Comparison of ENCODE assay signal across 26 cellular contexts in the genomic region with DNA sequence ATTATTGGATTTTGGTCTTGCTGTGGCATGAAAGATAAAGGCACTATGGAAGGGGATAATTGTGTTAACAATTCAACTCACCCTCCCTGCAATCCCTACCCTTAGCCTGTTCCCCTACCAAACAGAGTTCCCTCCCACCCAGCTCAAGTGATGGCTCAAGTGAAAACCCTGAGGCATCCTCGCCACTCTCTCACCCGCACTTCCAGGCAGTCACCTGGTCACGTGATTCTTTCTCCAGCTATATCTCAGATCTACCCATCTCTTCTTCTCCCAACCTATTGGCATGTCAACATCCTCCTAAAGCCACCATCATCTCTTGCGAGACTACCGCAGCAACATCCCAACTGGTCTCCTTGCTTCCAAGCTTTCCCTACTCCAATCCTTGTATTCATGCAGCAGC.
"Had no signal": no experiment of that assay in that cellular context is flagged by ENCODE, and none has a peak within 500 bp of the region (broad histone marks: within the 10 kb centered on the region; RNA-seq: fewer than 3 reads in every experiment).

No MANE protein-coding gene starts in this region.

- H3K4me1 ChIP-seq: lower lobe of right lung, testis, upper lobe of left lung had no signal

- H3K4me3 ChIP-seq: esophagus muscularis mucosa, heart left ventricle, lower lobe of right lung, testis, upper lobe of left lung had no signal

- H3K9me3 Mint-ChIP-seq: activated naive CD4-positive, alpha-beta T cell treated with anti-CD3 and anti-CD28 coated beads for 36 hours; activated naive CD8-positive, alpha-beta T cell treated with anti-CD3 and anti-CD28 coated beads, Interleukin-2, amount 10 ng/mL, durations not matched to agents 7 days and 5 days; endodermal cell; natural killer cell had no signal

- DNase-seq: activated CD4-positive, alpha-beta T cell treated with anti-CD3 and anti-CD28 coated beads for 1 hour; activated CD8-positive, alpha-beta memory T cell treated with anti-CD3 and anti-CD28 coated beads, Interleukin-2, amount 10 ng/mL, durations not matched to agents 7 days and 5 days; activated CD8-positive, alpha-beta T cell treated with anti-CD3 and anti-CD28 coated beads, Interleukin-2, amount 10 ng/mL, durations not matched to agents 7 days and 5 days; activated effector memory CD4-positive, alpha-beta T cell treated with anti-CD3 and anti-CD28 coated beads, Interleukin-2, amount 50 U/mL, for 16 hours; activated naive CD4-positive, alpha-beta T cell treated with anti-CD3 and anti-CD28 coated beads for 36 hours; activated naive CD8-positive, alpha-beta T cell treated with anti-CD3 and anti-CD28 coated beads, Interleukin-2, amount 10 ng/mL, durations not matched to agents 7 days and 5 days; amniotic stem cell; central memory CD4-positive, alpha-beta T cell; endodermal cell; heart left ventricle; hypothalamus; kidney glomerular epithelial cell; lower lobe of right lung; mesenchymal stem cell; natural killer cell; posterior cingulate gyrus; right cardiac atrium; stimulated activated CD4-positive, alpha-beta T cell treated with anti-CD3 and anti-CD28 coated beads, Interleukin-15, amount 100 ng/mL, for 24 hours; stimulated activated CD4-positive, alpha-beta T cell treated with anti-CD3 and anti-CD28 coated beads, Interleukin-2, amount 100 ng/mL, for 24 hours; stimulated activated naive CD4-positive, alpha-beta T cell; T-helper 2 cell; testis; upper lobe of left lung had no signal

- ATAC-seq: activated CD8-positive, alpha-beta memory T cell treated with anti-CD3 and anti-CD28 coated beads, Interleukin-2, amount 10 ng/mL, durations not matched to agents 7 days and 5 days; activated CD8-positive, alpha-beta T cell treated with anti-CD3 and anti-CD28 coated beads, Interleukin-2, amount 10 ng/mL, durations not matched to agents 7 days and 5 days; heart left ventricle; left lobe of liver; lower lobe of right lung; natural killer cell; right cardiac atrium had no signal

- H3K27me3 Mint-ChIP-seq: activated CD8-positive, alpha-beta memory T cell treated with anti-CD3 and anti-CD28 coated beads, Interleukin-2, amount 10 ng/mL, durations not matched to agents 7 days and 5 days; activated naive CD8-positive, alpha-beta T cell treated with anti-CD3 and anti-CD28 coated beads, Interleukin-2, amount 10 ng/mL, durations not matched to agents 7 days and 5 days had no signal

- H3K27ac Mint-ChIP-seq: activated CD8-positive, alpha-beta memory T cell treated with anti-CD3 and anti-CD28 coated beads, Interleukin-2, amount 10 ng/mL, durations not matched to agents 7 days and 5 days; activated CD8-positive, alpha-beta T cell treated with anti-CD3 and anti-CD28 coated beads, Interleukin-2, amount 10 ng/mL, durations not matched to agents 7 days and 5 days; activated naive CD4-positive, alpha-beta T cell treated with anti-CD3 and anti-CD28 coated beads for 36 hours; activated naive CD8-positive, alpha-beta T cell treated with anti-CD3 and anti-CD28 coated beads, Interleukin-2, amount 10 ng/mL, durations not matched to agents 7 days and 5 days; endodermal cell; natural killer cell had no signal

- H3K27ac ChIP-seq: esophagus muscularis mucosa, heart left ventricle, lower lobe of right lung, testis, upper lobe of left lung had no signal

- H3K4me3 Mint-ChIP-seq: activated CD8-positive, alpha-beta memory T cell treated with anti-CD3 and anti-CD28 coated beads, Interleukin-2, amount 10 ng/mL, durations not matched to agents 7 days and 5 days; activated CD8-positive, alpha-beta T cell treated with anti-CD3 and anti-CD28 coated beads, Interleukin-2, amount 10 ng/mL, durations not matched to agents 7 days and 5 days; activated naive CD4-positive, alpha-beta T cell treated with anti-CD3 and anti-CD28 coated beads for 36 hours; activated naive CD8-positive, alpha-beta T cell treated with anti-CD3 and anti-CD28 coated beads, Interleukin-2, amount 10 ng/mL, durations not matched to agents 7 days and 5 days; endodermal cell; natural killer cell had no signal

- H3K9me3 ChIP-seq: esophagus muscularis mucosa, heart left ventricle, lower lobe of right lung, testis, upper lobe of left lung had no signal

- H3K27me3 ChIP-seq: esophagus muscularis mucosa, foreskin keratinocyte, heart left ventricle, testis, upper lobe of left lung had no signal
